In the genomic region with DNA sequence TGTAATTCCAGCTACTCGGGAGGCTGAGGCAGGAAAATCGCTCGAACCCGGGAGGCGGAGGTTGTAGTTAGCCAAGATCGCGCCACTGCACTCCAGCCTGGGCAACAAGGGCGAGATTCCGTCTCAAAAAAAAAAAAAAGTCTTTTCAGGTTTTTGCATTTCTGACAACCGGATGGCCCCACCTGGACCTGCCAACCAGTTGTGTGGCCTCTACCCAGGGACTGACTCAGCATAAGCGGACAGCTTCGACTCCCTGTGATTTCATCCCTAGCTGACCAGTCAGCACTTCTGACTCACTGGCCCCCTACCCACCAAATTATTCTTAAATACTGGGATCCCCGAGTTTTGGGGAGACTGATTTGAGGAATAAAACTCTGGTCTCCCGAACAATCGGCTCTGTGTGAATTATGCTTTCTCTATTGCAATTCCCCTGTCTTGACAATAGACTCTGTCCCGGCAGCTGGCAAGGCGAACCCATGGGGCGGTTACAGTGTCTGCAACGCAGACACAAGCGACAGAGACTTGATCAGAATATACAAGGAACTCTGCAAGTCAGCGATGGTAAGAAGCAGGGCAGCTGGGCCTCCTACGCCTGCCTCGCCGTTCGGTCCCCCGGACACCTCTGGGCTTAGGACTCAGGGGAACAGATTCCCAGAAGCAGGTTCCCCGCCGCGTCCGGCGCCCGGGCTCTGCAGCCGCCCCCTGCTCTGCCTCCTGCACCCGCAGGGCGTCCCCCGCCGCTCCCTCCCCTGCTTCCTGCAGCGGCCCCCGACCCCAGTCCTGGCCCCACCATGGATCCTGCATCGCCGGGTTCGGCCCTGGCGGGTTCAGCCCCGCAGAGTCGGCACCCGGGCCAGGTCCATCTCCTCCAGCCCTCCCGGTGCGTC, we compare ENCODE assay signal across 8 cellular contexts. TPM values are rescaled to one million over a fixed set of nuclear protein-coding genes. Genes with fewer than 3 reads are reported as not detected.
DNase-seq lines count a peak whose midpoint lies in the region; ATAC-seq, FAIRE-seq and TF ChIP-seq lines count a peak whose summit lies in the region.

No MANE protein-coding gene starts in this region.

- CTCF ChIA-PET in Calu3 (lab: Charles Lee): interaction anchor here (0.5 to 1.5 kb wide), 7 partner anchors 9 to 707 kb away, joined by 3 to 6 read pairs (median 4); no protein-coding TSS in a partner anchor

- H4K20me1 ChIP-seq in KMS-11 (ENCODE audit: insufficient read depth): no peaks in the 10 kb centered on the region

- no peak for FAIRE-seq in HTR-8/SVneo (lab: Jason Lieb, UNC)

- H3K27me3 Mint-ChIP-seq in Calu3 (ENCODE audit: unreplicated experiment) (no peaks in the 10 kb centered on the region), osteocyte (ENCODE audit: unreplicated experiment) (no peaks in the 10 kb centered on the region)
- no peaks in the 10 kb centered on the region for H3K27me3 Mint-ChIP-seq in activated T-helper 1 cell treated with anti-CD3 and anti-CD28 coated beads, Interleukin-12 subunit alpha, Interleukin-12 subunit beta, Interleukin-2, Interleukin-4 antibody, amounts not matched to agents 30 ng/mL and 10 ng/mL and 1 ng/mL, durations not matched to agents 14 hours and 24 hours and 36 hours (ENCODE audit: insufficient read depth)

- no peak for DNase-seq in Calu3
- DNase-seq in activated T-helper 1 cell treated with anti-CD3 and anti-CD28 coated beads, Interleukin-12 subunit alpha, Interleukin-12 subunit beta, Interleukin-2, Interleukin-4 antibody, amounts not matched to agents 30 ng/mL and 10 ng/mL and 1 ng/mL, durations not matched to agents 14 hours and 24 hours and 36 hours (ENCODE audit: low spot score): peak; percentile 12
- peak; percentile 83 for DNase-seq in globus pallidus (ENCODE audit: low spot score)
- no peak for DNase-seq in osteocyte (ENCODE audit: extremely low spot score, unreplicated experiment)
- no peak for DNase-seq in AG20443 (ENCODE audit: low spot score)
- DNase-seq in HTR-8/SVneo (ENCODE audit: insufficient read length, low spot score): no peak

- H3K36me3 Mint-ChIP-seq in Calu3 (ENCODE audit: insufficient read depth, unreplicated experiment) (peaks cover 38% of the 10 kb centered on the region), osteocyte (ENCODE audit: unreplicated experiment) (peaks cover 2% of the 10 kb centered on the region)
- H3K36me3 Mint-ChIP-seq in activated T-helper 1 cell treated with anti-CD3 and anti-CD28 coated beads, Interleukin-12 subunit alpha, Interleukin-12 subunit beta, Interleukin-2, Interleukin-4 antibody, amounts not matched to agents 30 ng/mL and 10 ng/mL and 1 ng/mL, durations not matched to agents 14 hours and 24 hours and 36 hours (ENCODE audit: low read depth): peaks cover 2% of the 10 kb centered on the region

- H3K27me3 ChIP-seq in KMS-11 (ENCODE audit: insufficient read depth, low read depth): no peaks in the 10 kb centered on the region

- peak overlapping the region; percentile 90 for H3K4me3 Mint-ChIP-seq in Calu3 (ENCODE audit: low read depth, unreplicated experiment)
- peak overlapping the region; percentile 91 for H3K4me3 Mint-ChIP-seq in activated T-helper 1 cell treated with anti-CD3 and anti-CD28 coated beads, Interleukin-12 subunit alpha, Interleukin-12 subunit beta, Interleukin-2, Interleukin-4 antibody, amounts not matched to agents 30 ng/mL and 10 ng/mL and 1 ng/mL, durations not matched to agents 14 hours and 24 hours and 36 hours
- H3K4me3 Mint-ChIP-seq in osteocyte (ENCODE audit: unreplicated experiment): peak overlapping the region; percentile 87

- TF ChIP-seq CTCF in Calu3 (IDR thresholded peaks at IDR 0.05; ENCODE audit: unreplicated experiment): no peak
- no peak for TF ChIP-seq CTCF in KMS-11 (conservative IDR thresholded peaks at IDR 0.05; ENCODE audit: low read depth, low read length)
- no peak for TF ChIP-seq CTCF in osteocyte (IDR thresholded peaks at IDR 0.05)

- H3K9me3 Mint-ChIP-seq in Calu3 (ENCODE audit: low read depth, unreplicated experiment) (no peaks in the 10 kb centered on the region), osteocyte (ENCODE audit: unreplicated experiment) (no peaks in the 10 kb centered on the region)
- H3K9me3 Mint-ChIP-seq in activated T-helper 1 cell treated with anti-CD3 and anti-CD28 coated beads, Interleukin-12 subunit alpha, Interleukin-12 subunit beta, Interleukin-2, Interleukin-4 antibody, amounts not matched to agents 30 ng/mL and 10 ng/mL and 1 ng/mL, durations not matched to agents 14 hours and 24 hours and 36 hours: no peaks in the 10 kb centered on the region

- H3K36me3 ChIP-seq in KMS-11 (ENCODE audit: insufficient read depth): no peaks in the 10 kb centered on the region

- peak overlapping the region; percentile 44 for H3K4me2 ChIP-seq in KMS-11

- ATAC-seq in GM21447 (IDR thresholded peaks at IDR 0.05; ENCODE audit: unreplicated experiment): peak; percentile 30

- intact Hi-C loops in Calu3 (cut with micrococcal nuclease; ENCODE audit: unreplicated experiment): no loop called here
- intact Hi-C loops in activated T-helper 1 cell treated with anti-CD3 and anti-CD28 coated beads, Interleukin-12 subunit alpha, Interleukin-12 subunit beta, Interleukin-2, Interleukin-4 antibody, amounts not matched to agents 30 ng/mL and 10 ng/mL and 1 ng/mL, durations not matched to agents 14 hours and 24 hours and 36 hours (cut with micrococcal nuclease): loop anchor here (1.0 kb wide), 4 partner anchors 18 to 63 kb away; partner anchors contain the start of genes DEAF1, RPLP2 and TMEM80

- H3K4me3 ChIP-seq in KMS-11 (IDR thresholded peaks at IDR 0.05; ENCODE audit: insufficient read depth, low read depth, low read length): no peak overlapping the region

- H3K4me1 ChIP-seq in KMS-11 (ENCODE audit: low read depth, poor library complexity, severe bottlenecking): peaks cover 24% of the 10 kb centered on the region

- peak overlapping the region; percentile 35; the same call in 1 of the 2 replicates for H3K9ac ChIP-seq in KMS-11

- peak overlapping the region; percentile 58 for H2AFZ ChIP-seq in KMS-11 (ENCODE audit: low read depth)

- no peaks in the 10 kb centered on the region for H3K4me1 Mint-ChIP-seq in Calu3 (ENCODE audit: low read depth, unreplicated experiment)
- H3K4me1 Mint-ChIP-seq in activated T-helper 1 cell treated with anti-CD3 and anti-CD28 coated beads, Interleukin-12 subunit alpha, Interleukin-12 subunit beta, Interleukin-2, Interleukin-4 antibody, amounts not matched to agents 30 ng/mL and 10 ng/mL and 1 ng/mL, durations not matched to agents 14 hours and 24 hours and 36 hours (ENCODE audit: low read depth): peaks cover 23% of the 10 kb centered on the region
- H3K4me1 Mint-ChIP-seq in osteocyte (ENCODE audit: unreplicated experiment): peaks cover 27% of the 10 kb centered on the region

- H3K27ac Mint-ChIP-seq in Calu3 (ENCODE audit: unreplicated experiment) (no peak overlapping the region), osteocyte (ENCODE audit: unreplicated experiment) (peak overlapping the region; percentile 76)
- peak overlapping the region; percentile 90 for H3K27ac Mint-ChIP-seq in activated T-helper 1 cell treated with anti-CD3 and anti-CD28 coated beads, Interleukin-12 subunit alpha, Interleukin-12 subunit beta, Interleukin-2, Interleukin-4 antibody, amounts not matched to agents 30 ng/mL and 10 ng/mL and 1 ng/mL, durations not matched to agents 14 hours and 24 hours and 36 hours

- peaks cover 42% of the 10 kb centered on the region for H3K79me2 ChIP-seq in KMS-11 (ENCODE audit: insufficient read depth, low read depth)

- BruUV-seq in Calu3 (replicated peaks; lab: Mats Ljungman, UMichigan): no TSS peak

- peak overlapping the region; percentile 89 for H3K27ac ChIP-seq in KMS-11

RNA-seq across cellular contexts. Expression of gene TALDO1, which starts 0.7 kb away (rescaled TPM):
- 359 and 379 TPM in 2 replicates for total RNA-seq in Calu3 (2022)
- total RNA-seq in activated T-helper 1 cell treated with anti-CD3 and anti-CD28 coated beads, Interleukin-12 subunit alpha, Interleukin-12 subunit beta, Interleukin-2, Interleukin-4 antibody, amounts not matched to agents 30 ng/mL and 10 ng/mL and 1 ng/mL, durations not matched to agents 14 hours and 24 hours and 36 hours: 269 and 283 TPM in 2 replicates
- 156 and 171 TPM in 2 replicates for total RNA-seq in osteocyte

RNA-seq across cellular contexts. Expression of gene GATD1, which starts 30.8 kb away (rescaled TPM):
- 73.8 and 83.3 TPM in 2 replicates for total RNA-seq in Calu3 (2022)
- total RNA-seq in activated T-helper 1 cell treated with anti-CD3 and anti-CD28 coated beads, Interleukin-12 subunit alpha, Interleukin-12 subunit beta, Interleukin-2, Interleukin-4 antibody, amounts not matched to agents 30 ng/mL and 10 ng/mL and 1 ng/mL, durations not matched to agents 14 hours and 24 hours and 36 hours: 70.4 and 81.7 TPM in 2 replicates
- total RNA-seq in osteocyte: 79.1 and 84.4 TPM in 2 replicates

RNA-seq across cellular contexts. Expression of gene EPS8L2, which starts 40.5 kb away (rescaled TPM):
- 212 and 213 TPM in 2 replicates for total RNA-seq in Calu3 (2022)
- 16.8 and 20.2 TPM in 2 replicates for total RNA-seq in activated T-helper 1 cell treated with anti-CD3 and anti-CD28 coated beads, Interleukin-12 subunit alpha, Interleukin-12 subunit beta, Interleukin-2, Interleukin-4 antibody, amounts not matched to agents 30 ng/mL and 10 ng/mL and 1 ng/mL, durations not matched to agents 14 hours and 24 hours and 36 hours
- total RNA-seq in osteocyte: 32.4 and 39.3 TPM in 2 replicates

RNA-seq across cellular contexts. Expression of gene CEND1, which starts 43.4 kb away (rescaled TPM):
- total RNA-seq in Calu3 (2022) (not detected in 2 replicates), osteocyte (0.21 and 0.27 TPM in 2 replicates)
- total RNA-seq in activated T-helper 1 cell treated with anti-CD3 and anti-CD28 coated beads, Interleukin-12 subunit alpha, Interleukin-12 subunit beta, Interleukin-2, Interleukin-4 antibody, amounts not matched to agents 30 ng/mL and 10 ng/mL and 1 ng/mL, durations not matched to agents 14 hours and 24 hours and 36 hours: 7.1 and 7.2 TPM in 2 replicates

RNA-seq across cellular contexts. Expression of gene TMEM80, which starts 50.9 kb away (rescaled TPM):
- total RNA-seq in Calu3 (2022) (21.2 and 29.9 TPM in 2 replicates), osteocyte (43.9 and 45.2 TPM in 2 replicates)
- total RNA-seq in activated T-helper 1 cell treated with anti-CD3 and anti-CD28 coated beads, Interleukin-12 subunit alpha, Interleukin-12 subunit beta, Interleukin-2, Interleukin-4 antibody, amounts not matched to agents 30 ng/mL and 10 ng/mL and 1 ng/mL, durations not matched to agents 14 hours and 24 hours and 36 hours: 14.2 and 14.7 TPM in 2 replicates

Comparison
In these comparisons a context has a peak if more than half of its experiments do, and no peak if none do; other contexts are left out.
1. DNase-seq: peak in activated T-helper 1 cell treated with anti-CD3 and anti-CD28 coated beads, Interleukin-12 subunit alpha, Interleukin-12 subunit beta, Interleukin-2, Interleukin-4 antibody, amounts not matched to agents 30 ng/mL and 10 ng/mL and 1 ng/mL, durations not matched to agents 14 hours and 24 hours and 36 hours (single experiment) and globus pallidus (single experiment); none in Calu3 (single experiment), osteocyte (single experiment), AG20443 (single experiment) and HTR-8/SVneo (single experiment).
2. Peak in every context shown above with its lines, with median percentiles within 50 percentile points of each other: H3K4me3 Mint-ChIP-seq.